19 cellular contexts compared by ENCODE assay signal in the genomic region with DNA sequence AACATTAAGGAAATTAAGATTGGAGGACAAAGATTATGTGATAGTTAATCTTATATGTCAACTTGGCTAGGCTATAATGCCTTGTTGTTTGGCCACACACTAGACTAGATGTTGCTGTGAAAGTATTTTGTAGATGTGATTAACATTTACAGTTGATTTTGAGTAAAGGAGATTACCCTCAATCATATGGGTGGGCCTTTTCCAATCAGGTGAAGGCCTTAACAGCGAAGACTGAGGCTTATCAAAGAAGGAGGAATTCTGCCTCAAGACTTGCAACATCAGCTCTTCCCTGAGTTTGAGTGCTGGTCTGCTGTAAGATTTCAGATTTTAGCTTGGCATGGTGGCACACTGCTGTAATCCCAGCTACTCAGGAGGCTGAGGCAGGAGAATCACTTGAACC.
"Had no signal": no experiment of that assay in that cellular context is flagged by ENCODE, and none has a peak within 500 bp of the region (broad histone marks: within the 10 kb centered on the region; RNA-seq: fewer than 3 reads in every experiment).

No MANE protein-coding gene starts in this region.

- FAIRE-seq: RCC 7860 had no signal

- H3K4me3 ChIP-seq: MG63 had no signal

- H3K36me3 ChIP-seq: MG63 had no signal

- H3K27me3 ChIP-seq: MG63 had no signal

- H3K9me3 ChIP-seq: MG63, SK-N-SH had no signal

- H3K9ac ChIP-seq: SK-N-SH had no signal

- H3K4me2 ChIP-seq: SK-N-SH had no signal

- DNase-seq: Karpas-422, KG1, MG63, NCI-H1092 treated with DMSO at 0.1 percent for 48 hours, NCI-H1436, NCI-H187, NCI-H2029, NCI-H2081 treated with DMSO at 0.1 percent for 48 hours, NCI-H2171, NCI-H226, NCI-H446, NCI-H510A, NCI-H69, NCI-H774, RPMI8226, SHP77, SK-N-SH, SW 1271 had no signal
